In genomic region chr1:217453816-217454215, GRCh38 we compare ENCODE assay signal across 29 cellular contexts.
DNase-seq lines count a peak whose midpoint lies in the region; ATAC-seq, FAIRE-seq and TF ChIP-seq lines count a peak whose summit lies in the region.
"Had no signal": no experiment of that assay in that cellular context is flagged by ENCODE, and none has a peak within 500 bp of the region (broad histone marks: within the 10 kb centered on the region; RNA-seq: fewer than 3 reads in every experiment).

No MANE protein-coding gene starts in this region.

- H3K9me3 Mint-ChIP-seq in GM23338, result no peaks in the 10 kb centered on the region
- H3K9me3 Mint-ChIP-seq in natural killer cell treated with Interleukin-12 subunit alpha and Interleukin-12 subunit beta and Interleukin-15 and Interleukin-18, amount 100 ng/mL, for 72 hours, result peaks cover 7% of the 10 kb centered on the region
- H3K9me3 Mint-ChIP-seq: central memory CD8-positive, alpha-beta T cell; stimulated activated effector memory CD8-positive, alpha-beta T cell treated with anti-CD3 and anti-CD28 coated beads, Interleukin-12 subunit alpha, Interleukin-12 subunit beta, amount 100 ng/mL, for 72 hours had no signal

- FAIRE-seq in D721Med (lab: Jason Lieb, UNC), result no peak
- FAIRE-seq: TTC549 had no signal

- H3F3A ChIP-seq in GM23338 (replicated peaks; ENCODE audit: low read depth), result no peaks in the 10 kb centered on the region

- no peak overlapping the region for H3K27ac Mint-ChIP-seq in GM23338
- H3K27ac Mint-ChIP-seq in natural killer cell treated with Interleukin-12 subunit alpha and Interleukin-12 subunit beta and Interleukin-15 and Interleukin-18, amount 100 ng/mL, for 72 hours, result no peak overlapping the region
- H3K27ac Mint-ChIP-seq: CD14-positive monocyte; stimulated activated effector memory CD8-positive, alpha-beta T cell treated with anti-CD3 and anti-CD28 coated beads, Interleukin-12 subunit alpha, Interleukin-12 subunit beta, amount 100 ng/mL, for 72 hours had no signal

- no peaks in the 10 kb centered on the region for H3K36me3 Mint-ChIP-seq in GM23338 (ENCODE audit: low read depth)
- peaks cover 7% of the 10 kb centered on the region for H3K36me3 Mint-ChIP-seq in natural killer cell treated with Interleukin-12 subunit alpha and Interleukin-12 subunit beta and Interleukin-15 and Interleukin-18, amount 100 ng/mL, for 72 hours

- WGBS in heart right ventricle, 2 donors, result 31 to 43% methylated on average over 4 of the region's 4 CpGs

- DNase-seq in GM23338 (ENCODE audit: low spot score) (peak; percentile 5), amniotic epithelial cell (ENCODE audit: low read depth) (peak; percentile 83), heart right ventricle (peak in 1 of 2 donors; percentile 74), myocyte (ENCODE audit: low read depth) (peak; percentile 73), D721Med (ENCODE audit: insufficient read length, low spot score) (no peak), SW 1271 (lab: John Stamatoyannopoulos, UW) (no peak)
- no peak for DNase-seq in natural killer cell treated with Interleukin-12 subunit alpha and Interleukin-12 subunit beta and Interleukin-15 and Interleukin-18, amount 100 ng/mL, for 72 hours (ENCODE audit: low spot score)
- DNase-seq: activated CD4-positive, alpha-beta T cell treated with anti-CD3 and anti-CD28 coated beads for 4 hours; activated naive CD4-positive, alpha-beta T cell; activated T-cell treated with anti-CD3 and anti-CD28 coated beads, Interleukin-2, amount 50 U/mL, for 4 hours; adrenal gland; DMS153; erythroblast; GF-D8; NCI-H146; NCI-H2171 treated with DMSO at 0.1 percent for 48 hours; NCI-H526 treated with DMSO at 0.1 percent for 48 hours; stimulated activated CD4-positive, alpha-beta T cell treated with anti-CD3 and anti-CD28 coated beads, Interleukin-2, amount 100 ng/mL, for 24 hours had no signal

- H3K4me2 ChIP-seq in GM23338, result no peak overlapping the region
- H3K4me2 ChIP-seq: KMS-11 had no signal

- H3K4me1 Mint-ChIP-seq in GM23338, result 0 out of 3 replicates have a peak, but pooled peaks cover 2% of the 10 kb centered on the region
- H3K4me1 Mint-ChIP-seq in natural killer cell treated with Interleukin-12 subunit alpha and Interleukin-12 subunit beta and Interleukin-15 and Interleukin-18, amount 100 ng/mL, for 72 hours (ENCODE audit: low read depth in 2 of 2), result peaks cover 0 to 2% of the 10 kb centered on the region in 2 donors
- H3K4me1 Mint-ChIP-seq: CD14-positive monocyte; central memory CD8-positive, alpha-beta T cell; stimulated activated effector memory CD8-positive, alpha-beta T cell treated with anti-CD3 and anti-CD28 coated beads, Interleukin-12 subunit alpha, Interleukin-12 subunit beta, amount 100 ng/mL, for 72 hours had no signal

- H3K36me3 ChIP-seq in GM23338 (ENCODE audit: insufficient read depth) (no peaks in the 10 kb centered on the region), heart right ventricle (peaks cover 0 to 7% (median 0%) of the 10 kb centered on the region in 9 donors)
- H3K36me3 ChIP-seq: adrenal gland, vagina had no signal

- no peaks in the 10 kb centered on the region for H4K20me1 ChIP-seq in GM23338 (replicated peaks; ENCODE audit: insufficient read depth)

- H3K4me1 ChIP-seq in GM23338 (ENCODE audit: insufficient read depth) (no peaks in the 10 kb centered on the region), heart right ventricle (peaks cover 0 to 24% (median 0%) of the 10 kb centered on the region in 9 donors)
- H3K4me1 ChIP-seq: adrenal gland, gastroesophageal sphincter, suprapubic skin, vagina had no signal

- no peak for ATAC-seq in GM23338
- ATAC-seq in heart right ventricle, result peak; percentile 88 to 99 (median 96)
- ATAC-seq in natural killer cell treated with Interleukin-12 subunit alpha and Interleukin-12 subunit beta and Interleukin-15 and Interleukin-18, amount 100 ng/mL, for 72 hours, result no peak
- ATAC-seq in activated CD4-positive, CD25-positive, alpha-beta regulatory T cell treated with anti-CD3 and anti-CD28 coated beads, Interleukin-2, amount 50 U/mL, for 24 hours, result no peak
- ATAC-seq: activated T-cell treated with anti-CD3 and anti-CD28 coated beads, Interleukin-2, amount 50 U/mL, for 4 hours; gastroesophageal sphincter; stimulated activated effector memory CD8-positive, alpha-beta T cell treated with anti-CD3 and anti-CD28 coated beads, Interleukin-12 subunit alpha, Interleukin-12 subunit beta, amount 100 ng/mL, for 72 hours had no signal

- H3K4me3 Mint-ChIP-seq in GM23338, result no peak overlapping the region
- H3K4me3 Mint-ChIP-seq in natural killer cell treated with Interleukin-12 subunit alpha and Interleukin-12 subunit beta and Interleukin-15 and Interleukin-18, amount 100 ng/mL, for 72 hours, result no peak overlapping the region
- H3K4me3 Mint-ChIP-seq: activated T-cell treated with anti-CD3 and anti-CD28 coated beads, Interleukin-2, amount 50 U/mL, for 4 hours; CD14-positive monocyte; central memory CD8-positive, alpha-beta T cell; stimulated activated effector memory CD8-positive, alpha-beta T cell treated with anti-CD3 and anti-CD28 coated beads, Interleukin-12 subunit alpha, Interleukin-12 subunit beta, amount 100 ng/mL, for 72 hours had no signal

- TF ChIP-seq CTCF in GM23338 (conservative IDR thresholded peaks at IDR 0.05; ENCODE audit: low read depth in 2 of 2) (no peak), heart right ventricle (IDR thresholded peaks at IDR 0.05) (peak in 1 of 9 donors; percentile 22), D721Med (IDR thresholded peaks at IDR 0.05; ENCODE audit: insufficient read depth, missing control alignments) (no peak)

- H3K9me3 ChIP-seq in heart right ventricle, result no peaks in the 10 kb centered on the region
- H3K9me3 ChIP-seq: adrenal gland, gastroesophageal sphincter, suprapubic skin, vagina had no signal

- no peaks in the 10 kb centered on the region for H3K9me2 ChIP-seq in GM23338 (ENCODE audit: insufficient read depth)

- intact Hi-C loops in heart right ventricle (cut with DNase I), result loop anchor here in 2 of 10 donors (10.0 kb wide), 1 partner anchor 71 kb away; no protein-coding TSS in a partner anchor

- H3K27me3 Mint-ChIP-seq in GM23338 (ENCODE audit: insufficient read depth, low read depth, poor library complexity), result peaks cover 3% of the 10 kb centered on the region
- no peaks in the 10 kb centered on the region for H3K27me3 Mint-ChIP-seq in natural killer cell treated with Interleukin-12 subunit alpha and Interleukin-12 subunit beta and Interleukin-15 and Interleukin-18, amount 100 ng/mL, for 72 hours
- H3K27me3 Mint-ChIP-seq: central memory CD8-positive, alpha-beta T cell had no signal

- no peak overlapping the region for H3K4me3 ChIP-seq in GM23338
- H3K4me3 ChIP-seq in heart right ventricle, result no peak overlapping the region
- H3K4me3 ChIP-seq: adrenal gland, gastroesophageal sphincter, skin epidermis, suprapubic skin, vagina had no signal

- H3K79me2 ChIP-seq in GM23338 (replicated peaks; ENCODE audit: insufficient read depth), result no peaks in the 10 kb centered on the region

- H3K27ac ChIP-seq in GM23338 (ENCODE audit: low read depth) (0 out of 2 replicates have a peak overlapping the region, but pooled peaks have one; percentile 19), heart right ventricle (peak overlapping the region; percentile 46 to 82 (median 70))
- H3K27ac ChIP-seq: adrenal gland, gastroesophageal sphincter, KMS-11, RWPE1, skin epidermis, suprapubic skin, vagina had no signal

- H3K27me3 ChIP-seq in GM23338 (ENCODE audit: insufficient read depth), result no peaks in the 10 kb centered on the region
- no peaks in the 10 kb centered on the region for H3K27me3 ChIP-seq in heart right ventricle
- H3K27me3 ChIP-seq: adrenal gland, gastroesophageal sphincter, suprapubic skin, vagina had no signal

- H2AFZ ChIP-seq in GM23338, result no peak overlapping the region

TF ChIP-seq in GM23338, 12 proteins besides CTCF, POLR2A, EP300 and RAD21 (continues in another document):
- no peak for TF ChIP-seq ZNF114 (CRISPR knock-in tag; IDR thresholded peaks at IDR 0.05)
- TF ChIP-seq POLR2AphosphoS5 (IDR thresholded peaks at IDR 0.05; ENCODE audit: low read depth), result no peak
- TF ChIP-seq, protein P1, sequence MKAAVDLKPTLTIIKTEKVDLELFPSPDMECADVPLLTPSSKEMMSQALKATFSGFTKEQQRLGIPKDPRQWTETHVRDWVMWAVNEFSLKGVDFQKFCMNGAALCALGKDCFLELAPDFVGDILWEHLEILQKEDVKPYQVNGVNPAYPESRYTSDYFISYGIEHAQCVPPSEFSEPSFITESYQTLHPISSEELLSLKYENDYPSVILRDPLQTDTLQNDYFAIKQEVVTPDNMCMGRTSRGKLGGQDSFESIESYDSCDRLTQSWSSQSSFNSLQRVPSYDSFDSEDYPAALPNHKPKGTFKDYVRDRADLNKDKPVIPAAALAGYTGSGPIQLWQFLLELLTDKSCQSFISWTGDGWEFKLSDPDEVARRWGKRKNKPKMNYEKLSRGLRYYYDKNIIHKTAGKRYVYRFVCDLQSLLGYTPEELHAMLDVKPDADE (IDR thresholded peaks at IDR 0.05), result no peak
- no peak for TF ChIP-seq CREB1 (CRISPR knock-in tag; IDR thresholded peaks at IDR 0.05; ENCODE audit: low read depth)
- TF ChIP-seq ZNF331 (CRISPR knock-in tag; IDR thresholded peaks at IDR 0.05; ENCODE audit: low read depth), result no peak
- TF ChIP-seq STAT1 (IDR thresholded peaks at IDR 0.05; ENCODE audit: unreplicated experiment), result no peak
- no peak for TF ChIP-seq EZH2 (IDR thresholded peaks at IDR 0.05; ENCODE audit: low read depth, unreplicated experiment)
- no peak for TF ChIP-seq JUNB (IDR thresholded peaks at IDR 0.05; ENCODE audit: unreplicated experiment)
- TF ChIP-seq NANOG (IDR thresholded peaks at IDR 0.05; ENCODE audit: borderline replicate concordance), result no peak

Comparison
In these comparisons a context has a peak if more than half of its experiments do, and no peak if none do; other contexts are left out.
1. ATAC-seq: peak in heart right ventricle (8 of 8); none in GM23338 (single experiment), natural killer cell treated with Interleukin-12 subunit alpha and Interleukin-12 subunit beta and Interleukin-15 and Interleukin-18, amount 100 ng/mL, for 72 hours (0 of 2) and activated CD4-positive, CD25-positive, alpha-beta regulatory T cell treated with anti-CD3 and anti-CD28 coated beads, Interleukin-2, amount 50 U/mL, for 24 hours (0 of 2).
2. DNase-seq: peak in GM23338 (single experiment), amniotic epithelial cell (single experiment) and myocyte (single experiment); none in D721Med (single experiment), SW 1271 (0 of 2) and natural killer cell treated with Interleukin-12 subunit alpha and Interleukin-12 subunit beta and Interleukin-15 and Interleukin-18, amount 100 ng/mL, for 72 hours (single experiment).